ENCODE assay signal across 8 cellular contexts in the genomic region with DNA sequence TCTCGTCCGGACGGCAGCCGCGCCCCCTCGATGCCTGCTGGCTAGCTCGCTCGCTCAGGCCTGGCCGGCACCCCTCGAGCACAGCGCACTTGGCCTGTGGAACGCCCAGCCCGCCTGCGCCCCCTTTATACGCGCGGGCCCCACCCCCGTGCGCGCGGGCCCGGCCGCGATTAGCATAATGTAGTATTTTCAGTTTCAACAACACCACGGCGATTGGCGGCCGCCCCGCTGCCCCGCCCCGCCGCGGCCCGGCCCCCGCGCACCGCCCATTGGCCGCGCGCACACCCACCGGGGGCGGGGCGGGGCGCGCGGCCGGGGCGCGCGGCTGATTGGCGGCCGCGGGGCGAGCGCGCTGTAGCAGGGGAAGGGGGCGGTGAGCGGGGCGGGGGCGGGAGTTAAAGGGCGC. TPM values are rescaled to one million over a fixed set of nuclear protein-coding genes. Genes with fewer than 3 reads are reported as not detected.
DNase-seq lines count a peak whose midpoint lies in the region; ATAC-seq and TF ChIP-seq lines count a peak whose summit lies in the region.

CDKN1C (minus strand) TSS at position 100 of the 406 bp plus-strand sequence. CDS start 319 bp downstream, outside the sequence.

- H3K4me1 ChIP-seq in left lung: peaks cover under 1 to 37% of the 10 kb centered on the region in 2 donors

- H3K27ac ChIP-seq in left lung: peak within 1 kb of the TSS; percentile 67 to 75

- H3K9me3 ChIP-seq in left lung: no peaks in the 10 kb centered on the region

- intact Hi-C loops in left lung (cut with DNase I): loop anchor here (5.0 kb wide), 2 partner anchors 353 to 458 kb away; no protein-coding TSS in a partner anchor

- H3K4me3 ChIP-seq in left lung: peak within 1 kb of the TSS; percentile 60 to 75

- no peaks in the 10 kb centered on the region for H3K36me3 ChIP-seq in left lung

- peak; percentile 61 for ATAC-seq in HG03064 (IDR thresholded peaks at IDR 0.05; ENCODE audit: low read depth, unreplicated experiment)
- ATAC-seq in left lung: peak; percentile 85

- peaks cover 0 to 62% of the 10 kb centered on the region in 2 donors for H3K27me3 ChIP-seq in left lung

- no peak for TF ChIP-seq CTCF in left lung (IDR thresholded peaks at IDR 0.05)

- DNase-seq in NCI-H510A treated with DMSO at 0.1 percent for 48 hours (lab: John Stamatoyannopoulos, UW): peak; percentile 11
- DNase-seq in NCI-H510A (lab: John Stamatoyannopoulos, UW): no peak
- DNase-seq in NCI-H2196 treated with DMSO at 0.1 percent for 48 hours (lab: John Stamatoyannopoulos, UW; ENCODE audit: unreplicated experiment): peak; percentile 76
- peak; percentile 48 to 63 for DNase-seq in activated CD4-positive, alpha-beta T cell treated with anti-CD3 and anti-CD28 coated beads, Interleukin-2, amount 50 U/mL, for 24 hours (ENCODE audit: low read depth in 1 of 2, low spot score in 1 of 2)
- peak; percentile 42 for DNase-seq in dedifferentiated amniotic fluid mesenchymal stem cell (ENCODE audit: extremely low spot score)
- peak; percentile 87 to 93 for DNase-seq in left lung
- DNase-seq in stimulated activated CD4-positive, alpha-beta T cell treated with anti-CD3 and anti-CD28 coated beads, Interleukin-4, amount 100 ng/mL, for 1 hour: peak; percentile 78

RNA-seq across cellular contexts. Expression of gene CDKN1C, which starts in this region (rescaled TPM):
- total RNA-seq in left lung: 10 to 100 TPM; 18.0 to 31.7 TPM
